Comparison of ENCODE assay signal across 6 cellular contexts in genomic region chr4:3730422-3730821, GRCh38.
"Had no signal": no experiment of that assay in that cellular context is flagged by ENCODE, and none has a peak within 500 bp of the region (broad histone marks: within the 10 kb centered on the region; RNA-seq: fewer than 3 reads in every experiment).

No MANE protein-coding gene starts in this region.

- DNase-seq: HFFc6 had no signal

- H3K27ac ChIP-seq: HL-60 had no signal

- H3K9me3 ChIP-seq: HAP-1 had no signal

- H3K4me3 Mint-ChIP-seq: GM23338, HFFc6, IgD-negative memory B cell had no signal

- H3K4me1 Mint-ChIP-seq: IgD-negative memory B cell had no signal

- H3K36me3 ChIP-seq: HAP-1 had no signal

- H3K9me3 Mint-ChIP-seq: GM23338, HFFc6 had no signal

- H3K36me3 Mint-ChIP-seq: IgD-negative memory B cell had no signal

- ATAC-seq: HepG2 had no signal

- H3K27ac Mint-ChIP-seq: GM23338, HFFc6, IgD-negative memory B cell had no signal

- H3K4me3 ChIP-seq: GM23338, HAP-1 had no signal

- H3K4me1 ChIP-seq: HAP-1 had no signal
